ENCODE assay signal across 25 cellular contexts in the genomic region with DNA sequence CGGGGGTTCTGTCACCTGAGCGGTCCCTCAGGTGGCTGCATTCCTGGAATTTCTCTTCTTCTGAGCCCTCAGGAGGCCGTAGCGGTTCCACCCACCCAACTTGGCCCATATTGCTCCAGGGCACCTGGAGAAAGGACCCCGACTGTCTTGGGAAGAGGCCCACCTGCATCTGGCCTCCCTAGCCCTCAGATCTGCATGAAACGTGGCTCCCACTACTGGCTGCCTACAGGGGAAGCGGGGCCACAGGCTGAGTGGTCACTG. TPM values are rescaled to one million over a fixed set of nuclear protein-coding genes. Genes with fewer than 3 reads are reported as not detected.
"Had no signal": no experiment of that assay in that cellular context is flagged by ENCODE, and none has a peak within 500 bp of the region (broad histone marks: within the 10 kb centered on the region; RNA-seq: fewer than 3 reads in every experiment).

No MANE protein-coding gene starts in this region.

- H3K9me3 Mint-ChIP-seq: activated T-helper 17 cell treated with anti-CD3 and anti-CD28 coated beads, Interleukin-2, amount 50 U/mL, for 72 hours; central memory CD8-positive, alpha-beta T cell; natural killer cell treated with Interleukin-12 subunit alpha and Interleukin-12 subunit beta and Interleukin-15 and Interleukin-18, amount 100 ng/mL, for 72 hours had no signal

- H3K4me3 ChIP-seq: adrenal gland, ascending aorta, colonic mucosa, esophagus muscularis mucosa, gastrocnemius medialis, smooth muscle cell had no signal

- H3K9me3 ChIP-seq: adrenal gland, ascending aorta, colonic mucosa, esophagus muscularis mucosa, gastrocnemius medialis had no signal

- H3K36me3 Mint-ChIP-seq: activated naive CD8-positive, alpha-beta T cell; natural killer cell treated with Interleukin-12 subunit alpha and Interleukin-12 subunit beta and Interleukin-15 and Interleukin-18, amount 100 ng/mL, for 72 hours had no signal

- H3K36me3 ChIP-seq: adrenal gland, ascending aorta, brain microvascular endothelial cell, colonic mucosa, esophagus muscularis mucosa, gastrocnemius medialis had no signal

- H3K27ac Mint-ChIP-seq: activated CD8-positive, alpha-beta T cell treated with anti-CD3 and anti-CD28 coated beads, Interleukin-2, amount 10 ng/mL, durations not matched to agents 7 days and 5 days; activated naive CD8-positive, alpha-beta T cell; activated T-helper 17 cell treated with anti-CD3 and anti-CD28 coated beads, Interleukin-2, amount 50 U/mL, for 72 hours; natural killer cell treated with Interleukin-12 subunit alpha and Interleukin-12 subunit beta and Interleukin-15 and Interleukin-18, amount 100 ng/mL, for 72 hours had no signal

- H3K4me1 Mint-ChIP-seq: activated T-helper 17 cell treated with anti-CD3 and anti-CD28 coated beads, Interleukin-2, amount 50 U/mL, for 72 hours; central memory CD8-positive, alpha-beta T cell had no signal

- H3K27me3 ChIP-seq: ascending aorta, brain microvascular endothelial cell, colonic mucosa had no signal

- H3K4me2 ChIP-seq: smooth muscle cell had no signal

- H3K4me3 Mint-ChIP-seq: activated CD8-positive, alpha-beta T cell treated with anti-CD3 and anti-CD28 coated beads, Interleukin-2, amount 10 ng/mL, durations not matched to agents 7 days and 5 days; activated naive CD8-positive, alpha-beta T cell; activated T-helper 17 cell treated with anti-CD3 and anti-CD28 coated beads, Interleukin-2, amount 50 U/mL, for 72 hours; central memory CD8-positive, alpha-beta T cell; natural killer cell treated with Interleukin-12 subunit alpha and Interleukin-12 subunit beta and Interleukin-15 and Interleukin-18, amount 100 ng/mL, for 72 hours had no signal

- H3K27ac ChIP-seq: adrenal gland, ascending aorta, brain microvascular endothelial cell, colonic mucosa, esophagus muscularis mucosa, gastrocnemius medialis had no signal

- DNase-seq: activated CD4-positive, alpha-beta T cell treated with anti-CD3 and anti-CD28 coated beads for 1 hour; activated CD4-positive, alpha-beta T cell treated with anti-CD3 and anti-CD28 coated beads, Interleukin-2, amount 50 U/mL, for 1 hour; activated CD8-positive, alpha-beta T cell treated with anti-CD3 and anti-CD28 coated beads, Interleukin-2, amount 10 ng/mL, durations not matched to agents 7 days and 5 days; activated T-cell treated with anti-CD3 and anti-CD28 coated beads, Interleukin-2, amount 50 U/mL, for 1 hour; adrenal gland; brain microvascular endothelial cell; colonic mucosa; gastrocnemius medialis; hippocampal formation; left ventricle myocardium superior; mammary epithelial cell; nucleus accumbens; stimulated activated CD4-positive, alpha-beta T cell treated with anti-CD3 and anti-CD28 coated beads, Interleukin-4, amount 100 ng/mL, for 1 hour; stimulated activated naive CD4-positive, alpha-beta T cell; T-helper 9 cell had no signal

- ATAC-seq: activated CD8-positive, alpha-beta T cell treated with anti-CD3 and anti-CD28 coated beads, Interleukin-2, amount 10 ng/mL, durations not matched to agents 7 days and 5 days; activated T-helper 17 cell treated with anti-CD3 and anti-CD28 coated beads, Interleukin-2, amount 50 U/mL, for 72 hours; gastrocnemius medialis; left ventricle myocardium superior; natural killer cell treated with Interleukin-12 subunit alpha and Interleukin-12 subunit beta and Interleukin-15 and Interleukin-18, amount 100 ng/mL, for 72 hours; sciatic nerve had no signal

RNA-seq across cellular contexts. Expression of a gene that starts 48.4 kb away (rescaled TPM):
- total RNA-seq: activated CD8-positive, alpha-beta T cell treated with anti-CD3 and anti-CD28 coated beads, Interleukin-2, amount 10 ng/mL, durations not matched to agents 7 days and 5 days; ascending aorta; esophagus muscularis mucosa; gastrocnemius medialis; natural killer cell treated with Interleukin-12 subunit alpha and Interleukin-12 subunit beta and Interleukin-15 and Interleukin-18, amount 100 ng/mL, for 72 hours; smooth muscle cell; T-helper 1 cell treated with Interleukin-12 subunit alpha and Interleukin-12 subunit beta and Interleukin-4 antibody, amounts not matched to agents 30 ng/mL and 1 ng/mL, for 36 hours; ureter had no signal
